11 cellular contexts compared by ENCODE assay signal in the genomic region with DNA sequence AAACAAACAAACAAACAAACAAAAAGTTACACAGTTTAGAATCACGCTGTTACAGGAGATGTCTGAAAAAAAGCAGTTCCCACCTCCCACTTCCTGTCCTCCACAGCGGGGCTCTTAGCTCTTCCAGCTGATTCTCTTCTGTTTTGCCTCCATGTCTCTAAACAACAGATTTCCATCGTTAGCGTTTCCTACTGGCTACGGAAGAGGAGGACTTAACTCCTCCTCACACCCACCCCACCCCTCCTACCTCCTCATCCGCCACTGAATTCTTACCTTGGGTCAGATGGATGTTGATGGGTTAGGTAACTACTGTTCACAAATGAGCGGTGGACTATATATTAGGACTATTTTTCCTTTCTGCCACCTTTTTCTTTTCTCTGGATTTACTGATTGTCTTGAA. TPM values are rescaled to one million over a fixed set of nuclear protein-coding genes. Genes with fewer than 3 reads are reported as not detected.
A peak's percentile ranks its signal among the peaks of the same experiment; 100 is the strongest.
DNase-seq lines count a peak whose midpoint lies in the region; ATAC-seq, FAIRE-seq and TF ChIP-seq lines count a peak whose summit lies in the region.
"Had no signal": no experiment of that assay in that cellular context is flagged by ENCODE, and none has a peak within 500 bp of the region (broad histone marks: within the 10 kb centered on the region; RNA-seq: fewer than 3 reads in every experiment).

No MANE protein-coding gene starts in this region.

- H2BK15ac ChIP-seq in H1 (ENCODE audit: low read length): no peak overlapping the region

- no peaks in the 10 kb centered on the region for H3K9me3 Mint-ChIP-seq in activated T-cell treated with anti-CD3 and anti-CD28 coated beads, Interleukin-2, amount 50 U/mL, for 4 hours

- peaks cover 3% of the 10 kb centered on the region; the same call in 1 of the 2 replicates for H3K23me2 ChIP-seq in H1 (ENCODE audit: low read depth, low read length)

- POLR2A ChIA-PET in H1 (lab: Charles Lee; ENCODE audit: partially characterized antibody): interaction anchor here (1.1 to 1.8 kb wide), 4 partner anchors 37 to 77 kb away, joined by 3 to 7 read pairs (median 6); a partner anchor contains a TSS

- peak overlapping the region; percentile 82 to 87 for H3K4me2 ChIP-seq in H1 (ENCODE audit: insufficient read depth in 1 of 2, low read depth in 2 of 2, low read length in 2 of 2)
- peak overlapping the region; percentile 55 for H3K4me2 ChIP-seq in trophoblast cell (ENCODE audit: low read length)
- H3K4me2 ChIP-seq: PC-9 had no signal

- H2BK12ac ChIP-seq in H1 (ENCODE audit: low read depth, low read length): no peak overlapping the region
- no peak overlapping the region for H2BK12ac ChIP-seq in trophoblast cell (ENCODE audit: low read length)

- H3K4me3 Mint-ChIP-seq in activated T-cell treated with anti-CD3 and anti-CD28 coated beads, Interleukin-2, amount 50 U/mL, for 4 hours: peak overlapping the region; percentile 15

- peaks cover 0 to under 1% of the 10 kb centered on the region in 2 experiments for H4K20me1 ChIP-seq in H1 (replicated peaks in 1 of 2; ENCODE audit: control insufficient read depth in 1 of 2, insufficient read depth in 2 of 2, low read length in 2 of 2)

- H3K4me3 ChIP-seq in H1 (ENCODE audit: extremely low read depth in 1 of 4, insufficient read depth in 2 of 4, low read depth in 3 of 4, low read length in 4 of 4) (peak overlapping the region; percentile 43 to 55 (median 50); a peak in 7 of 8 replicates), trophoblast cell (ENCODE audit: low read depth, low read length) (no peak overlapping the region)
- H3K4me3 ChIP-seq: PC-9 had no signal

- no peak overlapping the region for H4K5ac ChIP-seq in H1 (ENCODE audit: insufficient read length, low read depth, low read length)

- H3K14ac ChIP-seq in H1 (ENCODE audit: insufficient read length) (no peak overlapping the region), trophoblast cell (ENCODE audit: low read length) (no peak overlapping the region)

- CTCF ChIA-PET in H1 (lab: Charles Lee; ENCODE audit: partially characterized antibody): interaction anchor here (0.6 to 4.7 kb wide), 20 partner anchors 11 to 338 kb away, joined by 3 to 37 read pairs (median 5); no protein-coding TSS in a partner anchor

- no peak for ATAC-seq in activated T-cell treated with anti-CD3 and anti-CD28 coated beads, Interleukin-2, amount 50 U/mL, for 4 hours
- ATAC-seq: HepG2 had no signal

- no peak overlapping the region for H2BK120ac ChIP-seq in H1 (replicated peaks; ENCODE audit: low read depth, low read length)
- no peak overlapping the region for H2BK120ac ChIP-seq in trophoblast cell (ENCODE audit: insufficient read depth, low read length, poor library complexity)

- DNase-seq in activated T-cell treated with anti-CD3 and anti-CD28 coated beads, Interleukin-2, amount 50 U/mL, for 4 hours: no peak
- DNase-seq in activated T-cell treated with anti-CD3 and anti-CD28 coated beads, Interleukin-2, amount 50 U/mL, for 1 hour: no peak
- DNase-seq in M059J (ENCODE audit: low read depth) (peak; percentile 13), H1 (ENCODE audit: low read depth in 1 of 2, low spot score in 2 of 2) (peak; percentile 15 to 43), trophoblast cell (peak; percentile 5 to 44), GM12892 (ENCODE audit: insufficient read length) (no peak)
- DNase-seq in stimulated activated CD4-positive, alpha-beta T cell treated with anti-CD3 and anti-CD28 coated beads, Interleukin-15, amount 100 ng/mL, for 24 hours: no peak
- DNase-seq in stimulated activated naive CD4-positive, alpha-beta T cell (lab: John Stamatoyannopoulos, UW): no peak
- DNase-seq: dermis blood vessel endothelial cell, PC-9 had no signal

- no peaks in the 10 kb centered on the region for H3K36me3 Mint-ChIP-seq in activated T-cell treated with anti-CD3 and anti-CD28 coated beads, Interleukin-2, amount 50 U/mL, for 4 hours (ENCODE audit: insufficient read depth)

- 20% methylated on average over 7 of the region's 7 CpGs; no CpG with 5 or more reads in 1 of the 2 experiments for WGBS in H1 (ENCODE audit: extremely low coverage in 1 of 2, insufficient coverage in 1 of 2, insufficient read length in 1 of 2, insufficient replicate concordance in 2 of 2, low coverage in 1 of 2, low lambda C conversion rate in 2 of 2, missing lambda C conversion rate in 1 of 2), 2 experiments
- no CpG with 5 or more reads among the region's 7 CpGs for WGBS in trophoblast cell (ENCODE audit: extremely low coverage, insufficient coverage, insufficient read length)

- TF ChIP-seq RAD21 in H1 (IDR thresholded peaks at IDR 0.05 in 1 of 2, conservative IDR thresholded peaks at IDR 0.05 in 1 of 2; ENCODE audit: low read depth in 2 of 2, low read length in 2 of 2): no peak

- peak overlapping the region; percentile 10; the same call in 1 of the 2 replicates for H2BK5ac ChIP-seq in H1 (ENCODE audit: low read depth, low read length)
- H2BK5ac ChIP-seq in trophoblast cell (ENCODE audit: low read depth, low read length, poor library complexity): no peak overlapping the region

- no peaks in the 10 kb centered on the region for H3K79me2 ChIP-seq in H1 (ENCODE audit: control insufficient read depth in 1 of 2, insufficient read depth in 2 of 2, low read length in 2 of 2)
- no peaks in the 10 kb centered on the region for H3K79me2 ChIP-seq in trophoblast cell (ENCODE audit: control insufficient read depth, insufficient read depth, low read length, poor library complexity)

- H2BK20ac ChIP-seq in H1 (ENCODE audit: low read length): peak overlapping the region; percentile 80; the same call in 1 of the 2 replicates

- H3K27ac ChIP-seq in H1 (ENCODE audit: low read depth, low read length) (no peak overlapping the region), trophoblast cell (ENCODE audit: low read depth, low read length) (no peak overlapping the region)
- H3K27ac ChIP-seq: PC-9 had no signal

- no peak overlapping the region for H3K4ac ChIP-seq in H1 (replicated peaks; ENCODE audit: insufficient read length, low read depth, low read length)
- no peak overlapping the region for H3K4ac ChIP-seq in trophoblast cell (ENCODE audit: low read depth, low read length)

- peak overlapping the region; percentile 97 for H2AFZ ChIP-seq in H1 (ENCODE audit: low read length)
- H2AFZ ChIP-seq in trophoblast cell (ENCODE audit: insufficient read depth, low read length, poor library complexity): no peak overlapping the region
- H2AFZ ChIP-seq: PC-9 had no signal

- H3K23ac ChIP-seq in H1 (ENCODE audit: insufficient read length) (no peak overlapping the region), trophoblast cell (ENCODE audit: low read length) (no peak overlapping the region)

- no peak for TF ChIP-seq CTCF in H1 (IDR thresholded peaks at IDR 0.05; ENCODE audit: control extremely low read depth in 1 of 3, insufficient read depth in 1 of 3, low read depth in 1 of 3, low read length in 3 of 3)

- H4K8ac ChIP-seq in H1 (ENCODE audit: extremely low read depth, insufficient read depth, low read length) (no peak overlapping the region), trophoblast cell (ENCODE audit: low read depth, low read length) (no peak overlapping the region)

- no peaks in the 10 kb centered on the region for H3K9me3 ChIP-seq in H1 (ENCODE audit: insufficient read depth in 2 of 2, low read depth in 1 of 2, low read length in 1 of 2)
- peaks cover 9% of the 10 kb centered on the region for H3K9me3 ChIP-seq in trophoblast cell (ENCODE audit: insufficient read depth, low read depth, low read length)

- 0 out of 3 replicates have a peak, but pooled peaks of 1 of the 2 experiments have one; percentile 36 for TF ChIP-seq POLR2A in H1 (IDR thresholded peaks at IDR 0.05; ENCODE audit: control extremely low read depth in 1 of 2, low read depth in 2 of 2, low read length in 2 of 2)
- TF ChIP-seq POLR2A in GM12892 (IDR thresholded peaks at IDR 0.05; ENCODE audit: low read depth, low read length): no peak

- H3K27me3 Mint-ChIP-seq in activated T-cell treated with anti-CD3 and anti-CD28 coated beads, Interleukin-2, amount 50 U/mL, for 4 hours (ENCODE audit: low read depth): peaks cover 28% of the 10 kb centered on the region

- no peaks in the 10 kb centered on the region; a peak in 1 of 8 replicates for H3K36me3 ChIP-seq in H1 (ENCODE audit: control insufficient read depth in 2 of 4, insufficient read depth in 4 of 4, low read length in 3 of 4)
- no peaks in the 10 kb centered on the region for H3K36me3 ChIP-seq in trophoblast cell (ENCODE audit: control insufficient read depth in 1 of 2, insufficient read depth in 2 of 2, low read length in 2 of 2)

- no peak overlapping the region for H4K91ac ChIP-seq in H1 (replicated peaks; ENCODE audit: insufficient read length, low read length)
- H4K91ac ChIP-seq in trophoblast cell (ENCODE audit: low read depth, low read length): no peak overlapping the region

- H3K4me1 ChIP-seq in H1 (replicated peaks in 1 of 4; ENCODE audit: control insufficient read depth in 3 of 4, insufficient read depth in 4 of 4, low read length in 3 of 4) (peaks cover 0 to 3% (median 2%) of the 10 kb centered on the region in 4 experiments; a peak in 4 of 7 replicates), trophoblast cell (ENCODE audit: control insufficient read depth in 1 of 2, insufficient read depth in 2 of 2, low read length in 2 of 2) (peaks cover 3% of the 10 kb centered on the region in 2 experiments)

- H3K4me1 Mint-ChIP-seq in activated T-cell treated with anti-CD3 and anti-CD28 coated beads, Interleukin-2, amount 50 U/mL, for 4 hours (ENCODE audit: low read depth): peaks cover 6% of the 10 kb centered on the region

- peak; percentile 45 for FAIRE-seq in H1 (lab: Jason Lieb, UNC)
- no peak for FAIRE-seq in GM12892 (lab: Jason Lieb, UNC)
- FAIRE-seq: HepG2 had no signal

- no peak for TF ChIP-seq EP300 in H1 (IDR thresholded peaks at IDR 0.05; ENCODE audit: borderline replicate concordance in 1 of 2, low read depth in 2 of 2, low read length in 2 of 2)

- H3K56ac ChIP-seq in H1 (replicated peaks; ENCODE audit: insufficient read length, low read depth, low read length): no peak overlapping the region

- H3K9ac ChIP-seq in H1 (replicated peaks in 1 of 4; ENCODE audit: extremely low read depth in 1 of 4, low read depth in 3 of 4, low read length in 3 of 4): peak overlapping the region; percentile 61 to 78 (median 66); a peak in 6 of 7 replicates
- H3K9ac ChIP-seq in trophoblast cell (ENCODE audit: low read length): no peak overlapping the region

- H2AK5ac ChIP-seq in H1 (ENCODE audit: low read depth, low read length): no peak overlapping the region
- no peak overlapping the region for H2AK5ac ChIP-seq in trophoblast cell (ENCODE audit: low read length)

- H3K79me1 ChIP-seq in H1 (ENCODE audit: low read depth, low read length) (no peaks in the 10 kb centered on the region), trophoblast cell (ENCODE audit: low read length) (no peaks in the 10 kb centered on the region)

- no peak overlapping the region for H4K12ac ChIP-seq in trophoblast cell (ENCODE audit: low read depth, low read length)

- H3K27me3 ChIP-seq in H1 (replicated peaks in 1 of 4; ENCODE audit: control insufficient read depth in 3 of 4, extremely low read depth in 1 of 4, insufficient read depth in 3 of 4, low read length in 3 of 4) (peaks cover 0 to 6% (median 2%) of the 10 kb centered on the region in 4 experiments; a peak in 4 of 7 replicates), trophoblast cell (ENCODE audit: insufficient read depth, low read length) (no peaks in the 10 kb centered on the region)

- no peak overlapping the region; the same call in 1 of the 2 replicates for H3K18ac ChIP-seq in H1 (ENCODE audit: extremely low read depth, low read length)
- no peak overlapping the region for H3K18ac ChIP-seq in trophoblast cell (ENCODE audit: low read length)

RNA-seq across cellular contexts. Expression of a gene that starts 36.8 kb away (rescaled TPM):
- 10 to 100 TPM; 25.9 to 26.9 (median 26.5) TPM for total RNA-seq in activated T-cell treated with anti-CD3 and anti-CD28 coated beads, Interleukin-2, amount 50 U/mL, for 4 hours
- total RNA-seq in M059J (2014; rRNA removed; shearing (Covaris generic)): 72.3 and 74.4 TPM in 2 replicates
- total RNA-seq in H1 (2021; fragmentation: NEBNext Ultra II Directional; extraction: Animal tissue kit (Norgen Biotek cat#: 25700)): 37.7 and 43.5 TPM in 2 replicates
- polyA plus RNA-seq in H1 (2011; rRNA removed): 20.5 and 22.1 TPM in 2 replicates
- polyA plus RNA-seq in H1 (2011; cell fraction: cytosol; rRNA removed): 26.7 TPM
- polyA plus RNA-seq in H1 (2011; cell fraction: nucleus; rRNA removed): 28.6 TPM
- 26.1 to 56.9 TPM (median 28.7 TPM) in 4 replicates for polyA plus RNA-seq in H1 (2012, experiment 1 of 2)
- 8.2 TPM for polyA plus RNA-seq in H1 (2012, experiment 2 of 2)
- polyA plus RNA-seq in H1 (2013, experiment 1 of 2): 42.6 TPM
- 43.8 TPM for polyA plus RNA-seq in H1 (2013, experiment 2 of 2)
- 21.8 and 23.6 TPM in 2 replicates for polyA minus RNA-seq in H1 (2011; rRNA and poly(A)+ RNA removed)
- polyA minus RNA-seq in H1 (2011; cell fraction: cytosol; rRNA and poly(A)+ RNA removed): 16.0 TPM
- 21.4 TPM for polyA minus RNA-seq in H1 (2011; cell fraction: nucleus; rRNA and poly(A)+ RNA removed)
- polyA plus RNA-seq in trophoblast cell (2013): 43.0 and 47.0 TPM in 2 replicates
- polyA plus RNA-seq in GM12892 (2012; ENCODE audit: missing spikeins): 46.7 TPM

RNA-seq across cellular contexts. Expression of a gene that starts 56.4 kb away (rescaled TPM):
- 1 to 10 TPM; 1.7 to 2.5 (median 2.0) TPM for total RNA-seq in activated T-cell treated with anti-CD3 and anti-CD28 coated beads, Interleukin-2, amount 50 U/mL, for 4 hours
- total RNA-seq in M059J (2014; rRNA removed; shearing (Covaris generic)): 3.2 and 4.3 TPM in 2 replicates
- total RNA-seq in H1 (2021; fragmentation: NEBNext Ultra II Directional; extraction: Animal tissue kit (Norgen Biotek cat#: 25700)): 3.0 and 4.6 TPM in 2 replicates
- polyA plus RNA-seq in H1 (2011; rRNA removed): 5.6 and 6.2 TPM in 2 replicates
- 4.5 TPM for polyA plus RNA-seq in H1 (2011; cell fraction: cytosol; rRNA removed)
- 15.3 TPM for polyA plus RNA-seq in H1 (2011; cell fraction: nucleus; rRNA removed)
- polyA plus RNA-seq in H1 (2012, experiment 1 of 2): 8.3 to 10.0 TPM (median 9.5 TPM) in 4 replicates
- polyA plus RNA-seq in H1 (2012, experiment 2 of 2): 7.5 TPM
- 3.9 TPM for polyA plus RNA-seq in H1 (2013, experiment 1 of 2)
- polyA plus RNA-seq in H1 (2013, experiment 2 of 2): 4.3 TPM
- polyA minus RNA-seq in H1 (2011; rRNA and poly(A)+ RNA removed): 1.6 and 2.0 TPM in 2 replicates
- polyA minus RNA-seq in H1 (2011; cell fraction: cytosol; rRNA and poly(A)+ RNA removed): 2.9 TPM
- polyA minus RNA-seq in H1 (2011; cell fraction: nucleus; rRNA and poly(A)+ RNA removed): 3.2 TPM
- 11.3 and 11.7 TPM in 2 replicates for polyA plus RNA-seq in trophoblast cell (2013)
- polyA plus RNA-seq in GM12892 (2012; ENCODE audit: missing spikeins): 2.2 TPM

Comparison
In these comparisons a context has a peak if more than half of its experiments do, and no peak if none do; other contexts are left out.
1. DNase-seq: peak in M059J (single experiment), H1 (2 of 2) and trophoblast cell (2 of 2); none in activated T-cell treated with anti-CD3 and anti-CD28 coated beads, Interleukin-2, amount 50 U/mL, for 4 hours (single experiment), activated T-cell treated with anti-CD3 and anti-CD28 coated beads, Interleukin-2, amount 50 U/mL, for 1 hour (single experiment), stimulated activated CD4-positive, alpha-beta T cell treated with anti-CD3 and anti-CD28 coated beads, Interleukin-15, amount 100 ng/mL, for 24 hours (single experiment), stimulated activated naive CD4-positive, alpha-beta T cell (0 of 6) and GM12892 (single experiment).